Comparison of ENCODE assay signal across 8 cellular contexts in genomic region chr1:52348704-52349301, GRCh38.
DNase-seq lines count a peak whose midpoint lies in the region; TF ChIP-seq lines count a peak whose summit lies in the region.

No MANE protein-coding gene starts in this region.

- POLR2A ChIA-PET in HEK293T (lab: Yijun Ruan, JAX) = interaction anchor here (0.9 kb wide), 1 partner anchor 293 kb away, joined by 4 read pairs; the partner anchor contains the start of genes BTF3L4 and TXNDC12

- DNase-seq in AG08395 (ENCODE audit: low spot score) (peak; percentile 49), HEK293T (ENCODE audit: extremely low spot score) (peak; percentile 45), astrocyte of the cerebellum (ENCODE audit: low read depth) (peak; percentile 6), islet precursor cell (peak; percentile 92), SIG-M5 treated with dmso at 0.1 percent for 504 hours (lab: John Stamatoyannopoulos, UW; ENCODE audit: unreplicated experiment) (no peak), NCI-H1092 treated with DMSO at 0.1 percent for 48 hours (lab: John Stamatoyannopoulos, UW) (no peak), NOMO-1 treated with dmso at 0.1 percent for 144 hours (lab: John Stamatoyannopoulos, UW; ENCODE audit: unreplicated experiment) (no peak)
- no peak for DNase-seq in effector CD8-positive, alpha-beta T cell (lab: John Stamatoyannopoulos, UW)

- in situ Hi-C loops in astrocyte of the cerebellum (cut with HindIII; ENCODE audit: low sequenced_read_pairs) = no loop called here

- no peak overlapping the region for H3K4me3 ChIP-seq in astrocyte of the cerebellum (ENCODE audit: low read depth, low read length)

- CTCF ChIA-PET in HEK293T (lab: Yijun Ruan, JAX) = no interaction called here

- TF ChIP-seq CTCF in astrocyte of the cerebellum (IDR thresholded peaks at IDR 0.05; ENCODE audit: low read depth, low read length, missing control alignments) = peak; percentile 39

TF ChIP-seq in HEK293T, 16 proteins besides CTCF, POLR2A, EP300 and RAD21:
- TF ChIP-seq LEF1 (IDR thresholded peaks at IDR 0.05; ENCODE audit: borderline replicate concordance) = no peak

Comparison
In these comparisons a context has a peak if more than half of its experiments do, and no peak if none do; other contexts are left out.
1. DNase-seq: peak in AG08395 (single experiment), HEK293T (single experiment), astrocyte of the cerebellum (single experiment) and islet precursor cell (single experiment); none in SIG-M5 treated with dmso at 0.1 percent for 504 hours (single experiment), NCI-H1092 treated with DMSO at 0.1 percent for 48 hours (single experiment), effector CD8-positive, alpha-beta T cell (single experiment) and NOMO-1 treated with dmso at 0.1 percent for 144 hours (single experiment).